In the genomic region with DNA sequence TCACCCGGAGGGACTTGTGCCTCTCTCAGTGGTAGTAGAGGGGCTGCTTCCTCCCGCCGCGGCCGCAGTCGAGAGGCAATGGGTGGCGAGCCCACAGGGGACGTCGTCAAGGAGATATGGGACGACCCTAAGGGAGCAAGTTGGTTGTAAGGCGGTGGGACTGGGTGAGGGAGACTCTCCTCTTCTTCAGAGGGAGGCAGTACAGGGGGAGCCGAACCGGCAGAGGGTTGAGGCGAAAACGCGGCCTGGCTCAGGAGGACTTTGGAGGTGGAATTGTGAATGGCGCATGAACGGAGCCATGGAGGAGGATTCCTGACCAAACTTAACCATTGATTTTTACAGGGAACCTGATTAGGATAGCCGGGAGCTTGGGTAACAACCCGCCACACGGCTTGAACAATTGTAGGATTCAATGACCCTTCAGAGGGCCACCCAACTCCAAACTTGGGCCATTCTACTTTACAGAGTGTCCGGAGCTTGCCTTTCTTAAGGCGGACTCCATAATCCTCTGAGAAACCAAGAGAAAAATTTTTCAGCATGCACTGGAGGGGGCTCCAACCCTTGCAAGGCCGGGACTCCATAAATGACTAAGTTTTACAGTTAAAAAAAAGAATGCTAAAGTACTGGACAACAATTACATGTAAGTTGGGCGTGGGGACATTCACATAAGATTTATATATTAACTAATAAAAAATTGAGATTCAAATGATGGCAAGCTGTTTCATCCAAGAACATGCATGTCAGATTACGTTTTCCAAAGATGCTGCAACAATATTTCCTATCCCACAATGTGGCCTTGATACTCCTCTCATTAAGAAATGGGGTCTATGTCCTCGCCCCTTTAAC, we compare ENCODE assay signal across 2 cellular contexts.
TF ChIP-seq lines count a peak whose summit lies in the region.

No MANE protein-coding gene starts in this region.

TF ChIP-seq in A549, 52 proteins besides CTCF, POLR2A, EP300 and RAD21:
- TF ChIP-seq CBX2 (IDR thresholded peaks at IDR 0.05; ENCODE audit: borderline replicate concordance, low read depth) (no peak), RCOR1 (IDR thresholded peaks at IDR 0.05; ENCODE audit: low read depth, low read length) (no peak), ZC3H11A (IDR thresholded peaks at IDR 0.05) (no peak), ZFP36 (IDR thresholded peaks at IDR 0.05; ENCODE audit: borderline replicate concordance, partially characterized antibody) (no peak), HDAC2 (IDR thresholded peaks at IDR 0.05) (no peak), CBX8 (IDR thresholded peaks at IDR 0.05) (no peak), HOXA7 (CRISPR knock-in tag; IDR thresholded peaks at IDR 0.05) (no peak), CEBPB (IDR thresholded peaks at IDR 0.05) (no peak), NR3C1 (IDR thresholded peaks at IDR 0.05) (no peak), TP53 (CRISPR knock-in tag; IDR thresholded peaks at IDR 0.05) (no peak)
- TF ChIP-seq, protein P1, sequence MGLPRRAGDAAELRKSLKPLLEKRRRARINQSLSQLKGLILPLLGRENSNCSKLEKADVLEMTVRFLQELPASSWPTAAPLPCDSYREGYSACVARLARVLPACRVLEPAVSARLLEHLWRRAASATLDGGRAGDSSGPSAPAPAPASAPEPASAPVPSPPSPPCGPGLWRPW (IDR thresholded peaks at IDR 0.05) = no peak
TF ChIP-seq in A549: peak in this region for 0.

TF ChIP-seq in K562, 482 proteins besides CTCF, POLR2A, EP300 and RAD21 (continues in another document):
- TF ChIP-seq SMAD3 (CRISPR knock-in tag; conservative IDR thresholded peaks at IDR 0.05) = no peak
- TF ChIP-seq SMAD1 (IDR thresholded peaks at IDR 0.05; ENCODE audit: low read depth, low read length, partially characterized antibody) = peak; percentile 21
- TF ChIP-seq, protein P2, sequence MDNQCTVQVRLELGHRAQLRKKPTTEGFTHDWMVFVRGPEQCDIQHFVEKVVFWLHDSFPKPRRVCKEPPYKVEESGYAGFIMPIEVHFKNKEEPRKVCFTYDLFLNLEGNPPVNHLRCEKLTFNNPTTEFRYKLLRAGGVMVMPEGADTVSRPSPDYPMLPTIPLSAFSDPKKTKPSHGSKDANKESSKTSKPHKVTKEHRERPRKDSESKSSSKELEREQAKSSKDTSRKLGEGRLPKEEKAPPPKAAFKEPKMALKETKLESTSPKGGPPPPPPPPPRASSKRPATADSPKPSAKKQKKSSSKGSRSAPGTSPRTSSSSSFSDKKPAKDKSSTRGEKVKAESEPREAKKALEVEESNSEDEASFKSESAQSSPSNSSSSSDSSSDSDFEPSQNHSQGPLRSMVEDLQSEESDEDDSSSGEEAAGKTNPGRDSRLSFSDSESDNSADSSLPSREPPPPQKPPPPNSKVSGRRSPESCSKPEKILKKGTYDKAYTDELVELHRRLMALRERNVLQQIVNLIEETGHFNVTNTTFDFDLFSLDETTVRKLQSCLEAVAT (IDR thresholded peaks at IDR 0.05) = peak in 1 of 2 experiments; percentile 66; a peak in 2 of 4 replicates
- no peak for TF ChIP-seq SLC30A9 (CRISPR knock-in tag; IDR thresholded peaks at IDR 0.05)
- TF ChIP-seq SAP30 (IDR thresholded peaks at IDR 0.05; ENCODE audit: borderline replicate concordance, insufficient read depth, low read depth, low read length, poor library complexity, severe bottlenecking) = no peak
- no peak for TF ChIP-seq HIVEP1 (CRISPR knock-in tag; IDR thresholded peaks at IDR 0.05)
- TF ChIP-seq ZFPM2 (CRISPR knock-in tag; IDR thresholded peaks at IDR 0.05) = no peak
- no peak for TF ChIP-seq NBN (IDR thresholded peaks at IDR 0.05; ENCODE audit: low read depth)
- TF ChIP-seq ZNF583 (CRISPR knock-in tag; IDR thresholded peaks at IDR 0.05) = no peak
- TF ChIP-seq, protein P3, sequence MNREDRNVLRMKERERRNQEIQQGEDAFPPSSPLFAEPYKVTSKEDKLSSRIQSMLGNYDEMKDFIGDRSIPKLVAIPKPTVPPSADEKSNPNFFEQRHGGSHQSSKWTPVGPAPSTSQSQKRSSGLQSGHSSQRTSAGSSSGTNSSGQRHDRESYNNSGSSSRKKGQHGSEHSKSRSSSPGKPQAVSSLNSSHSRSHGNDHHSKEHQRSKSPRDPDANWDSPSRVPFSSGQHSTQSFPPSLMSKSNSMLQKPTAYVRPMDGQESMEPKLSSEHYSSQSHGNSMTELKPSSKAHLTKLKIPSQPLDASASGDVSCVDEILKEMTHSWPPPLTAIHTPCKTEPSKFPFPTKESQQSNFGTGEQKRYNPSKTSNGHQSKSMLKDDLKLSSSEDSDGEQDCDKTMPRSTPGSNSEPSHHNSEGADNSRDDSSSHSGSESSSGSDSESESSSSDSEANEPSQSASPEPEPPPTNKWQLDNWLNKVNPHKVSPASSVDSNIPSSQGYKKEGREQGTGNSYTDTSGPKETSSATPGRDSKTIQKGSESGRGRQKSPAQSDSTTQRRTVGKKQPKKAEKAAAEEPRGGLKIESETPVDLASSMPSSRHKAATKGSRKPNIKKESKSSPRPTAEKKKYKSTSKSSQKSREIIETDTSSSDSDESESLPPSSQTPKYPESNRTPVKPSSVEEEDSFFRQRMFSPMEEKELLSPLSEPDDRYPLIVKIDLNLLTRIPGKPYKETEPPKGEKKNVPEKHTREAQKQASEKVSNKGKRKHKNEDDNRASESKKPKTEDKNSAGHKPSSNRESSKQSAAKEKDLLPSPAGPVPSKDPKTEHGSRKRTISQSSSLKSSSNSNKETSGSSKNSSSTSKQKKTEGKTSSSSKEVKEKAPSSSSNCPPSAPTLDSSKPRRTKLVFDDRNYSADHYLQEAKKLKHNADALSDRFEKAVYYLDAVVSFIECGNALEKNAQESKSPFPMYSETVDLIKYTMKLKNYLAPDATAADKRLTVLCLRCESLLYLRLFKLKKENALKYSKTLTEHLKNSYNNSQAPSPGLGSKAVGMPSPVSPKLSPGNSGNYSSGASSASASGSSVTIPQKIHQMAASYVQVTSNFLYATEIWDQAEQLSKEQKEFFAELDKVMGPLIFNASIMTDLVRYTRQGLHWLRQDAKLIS (CRISPR knock-in tag; IDR thresholded peaks at IDR 0.05) = peak; percentile 90; the same call in 1 of the 2 replicates
- no peak for TF ChIP-seq HLTF (IDR thresholded peaks at IDR 0.05)
- TF ChIP-seq, protein P4, sequence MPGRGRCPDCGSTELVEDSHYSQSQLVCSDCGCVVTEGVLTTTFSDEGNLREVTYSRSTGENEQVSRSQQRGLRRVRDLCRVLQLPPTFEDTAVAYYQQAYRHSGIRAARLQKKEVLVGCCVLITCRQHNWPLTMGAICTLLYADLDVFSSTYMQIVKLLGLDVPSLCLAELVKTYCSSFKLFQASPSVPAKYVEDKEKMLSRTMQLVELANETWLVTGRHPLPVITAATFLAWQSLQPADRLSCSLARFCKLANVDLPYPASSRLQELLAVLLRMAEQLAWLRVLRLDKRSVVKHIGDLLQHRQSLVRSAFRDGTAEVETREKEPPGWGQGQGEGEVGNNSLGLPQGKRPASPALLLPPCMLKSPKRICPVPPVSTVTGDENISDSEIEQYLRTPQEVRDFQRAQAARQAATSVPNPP (IDR thresholded peaks at IDR 0.05; ENCODE audit: borderline replicate concordance, insufficient read depth, insufficient read length) = no peak
- TF ChIP-seq, protein P5, sequence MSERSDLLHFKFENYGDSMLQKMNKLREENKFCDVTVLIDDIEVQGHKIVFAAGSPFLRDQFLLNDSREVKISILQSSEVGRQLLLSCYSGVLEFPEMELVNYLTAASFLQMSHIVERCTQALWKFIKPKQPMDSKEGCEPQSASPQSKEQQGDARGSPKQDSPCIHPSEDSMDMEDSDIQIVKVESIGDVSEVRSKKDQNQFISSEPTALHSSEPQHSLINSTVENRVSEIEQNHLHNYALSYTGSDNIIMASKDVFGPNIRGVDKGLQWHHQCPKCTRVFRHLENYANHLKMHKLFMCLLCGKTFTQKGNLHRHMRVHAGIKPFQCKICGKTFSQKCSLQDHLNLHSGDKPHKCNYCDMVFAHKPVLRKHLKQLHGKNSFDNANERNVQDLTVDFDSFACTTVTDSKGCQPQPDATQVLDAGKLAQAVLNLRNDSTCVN (CRISPR knock-in tag; IDR thresholded peaks at IDR 0.05) = peak; percentile 38; the same call in 1 of the 2 replicates
- no peak for TF ChIP-seq NFIC (IDR thresholded peaks at IDR 0.05)
- no peak for TF ChIP-seq LARP7 (IDR thresholded peaks at IDR 0.05)
- no peak for TF ChIP-seq HNRNPH1 (optimal IDR thresholded peaks at IDR 0.05; ENCODE audit: low read depth, low read length)
- no peak for TF ChIP-seq TRIM28 (IDR thresholded peaks at IDR 0.05)
- no peak for TF ChIP-seq NR3C1 (CRISPR knock-in tag; IDR thresholded peaks at IDR 0.05)
- TF ChIP-seq, protein P6, sequence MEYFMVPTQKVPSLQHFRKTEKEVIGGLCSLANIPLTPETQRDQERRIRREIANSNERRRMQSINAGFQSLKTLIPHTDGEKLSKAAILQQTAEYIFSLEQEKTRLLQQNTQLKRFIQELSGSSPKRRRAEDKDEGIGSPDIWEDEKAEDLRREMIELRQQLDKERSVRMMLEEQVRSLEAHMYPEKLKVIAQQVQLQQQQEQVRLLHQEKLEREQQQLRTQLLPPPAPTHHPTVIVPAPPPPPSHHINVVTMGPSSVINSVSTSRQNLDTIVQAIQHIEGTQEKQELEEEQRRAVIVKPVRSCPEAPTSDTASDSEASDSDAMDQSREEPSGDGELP (CRISPR knock-in tag; IDR thresholded peaks at IDR 0.05; ENCODE audit: borderline replicate concordance) = peak; percentile 30; the same call in 1 of the 2 replicates
- TF ChIP-seq, protein P7, sequence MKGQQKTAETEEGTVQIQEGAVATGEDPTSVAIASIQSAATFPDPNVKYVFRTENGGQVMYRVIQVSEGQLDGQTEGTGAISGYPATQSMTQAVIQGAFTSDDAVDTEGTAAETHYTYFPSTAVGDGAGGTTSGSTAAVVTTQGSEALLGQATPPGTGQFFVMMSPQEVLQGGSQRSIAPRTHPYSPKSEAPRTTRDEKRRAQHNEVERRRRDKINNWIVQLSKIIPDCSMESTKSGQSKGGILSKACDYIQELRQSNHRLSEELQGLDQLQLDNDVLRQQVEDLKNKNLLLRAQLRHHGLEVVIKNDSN (CRISPR knock-in tag; IDR thresholded peaks at IDR 0.05) = no peak
- peak in 1 of 2 experiments; percentile 5; a peak in 1 of 4 replicates for TF ChIP-seq FOXA3 (CRISPR knock-in tag; conservative IDR thresholded peaks at IDR 0.05 in 1 of 2, IDR thresholded peaks at IDR 0.05 in 1 of 2)
- TF ChIP-seq CBFA2T2 (conservative IDR thresholded peaks at IDR 0.05) = no peak
- TF ChIP-seq, protein P8, sequence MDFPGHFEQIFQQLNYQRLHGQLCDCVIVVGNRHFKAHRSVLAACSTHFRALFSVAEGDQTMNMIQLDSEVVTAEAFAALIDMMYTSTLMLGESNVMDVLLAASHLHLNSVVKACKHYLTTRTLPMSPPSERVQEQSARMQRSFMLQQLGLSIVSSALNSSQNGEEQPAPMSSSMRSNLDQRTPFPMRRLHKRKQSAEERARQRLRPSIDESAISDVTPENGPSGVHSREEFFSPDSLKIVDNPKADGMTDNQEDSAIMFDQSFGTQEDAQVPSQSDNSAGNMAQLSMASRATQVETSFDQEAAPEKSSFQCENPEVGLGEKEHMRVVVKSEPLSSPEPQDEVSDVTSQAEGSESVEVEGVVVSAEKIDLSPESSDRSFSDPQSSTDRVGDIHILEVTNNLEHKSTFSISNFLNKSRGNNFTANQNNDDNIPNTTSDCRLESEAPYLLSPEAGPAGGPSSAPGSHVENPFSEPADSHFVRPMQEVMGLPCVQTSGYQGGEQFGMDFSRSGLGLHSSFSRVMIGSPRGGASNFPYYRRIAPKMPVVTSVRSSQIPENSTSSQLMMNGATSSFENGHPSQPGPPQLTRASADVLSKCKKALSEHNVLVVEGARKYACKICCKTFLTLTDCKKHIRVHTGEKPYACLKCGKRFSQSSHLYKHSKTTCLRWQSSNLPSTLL (IDR thresholded peaks at IDR 0.05) = no peak
- TF ChIP-seq, protein P9, sequence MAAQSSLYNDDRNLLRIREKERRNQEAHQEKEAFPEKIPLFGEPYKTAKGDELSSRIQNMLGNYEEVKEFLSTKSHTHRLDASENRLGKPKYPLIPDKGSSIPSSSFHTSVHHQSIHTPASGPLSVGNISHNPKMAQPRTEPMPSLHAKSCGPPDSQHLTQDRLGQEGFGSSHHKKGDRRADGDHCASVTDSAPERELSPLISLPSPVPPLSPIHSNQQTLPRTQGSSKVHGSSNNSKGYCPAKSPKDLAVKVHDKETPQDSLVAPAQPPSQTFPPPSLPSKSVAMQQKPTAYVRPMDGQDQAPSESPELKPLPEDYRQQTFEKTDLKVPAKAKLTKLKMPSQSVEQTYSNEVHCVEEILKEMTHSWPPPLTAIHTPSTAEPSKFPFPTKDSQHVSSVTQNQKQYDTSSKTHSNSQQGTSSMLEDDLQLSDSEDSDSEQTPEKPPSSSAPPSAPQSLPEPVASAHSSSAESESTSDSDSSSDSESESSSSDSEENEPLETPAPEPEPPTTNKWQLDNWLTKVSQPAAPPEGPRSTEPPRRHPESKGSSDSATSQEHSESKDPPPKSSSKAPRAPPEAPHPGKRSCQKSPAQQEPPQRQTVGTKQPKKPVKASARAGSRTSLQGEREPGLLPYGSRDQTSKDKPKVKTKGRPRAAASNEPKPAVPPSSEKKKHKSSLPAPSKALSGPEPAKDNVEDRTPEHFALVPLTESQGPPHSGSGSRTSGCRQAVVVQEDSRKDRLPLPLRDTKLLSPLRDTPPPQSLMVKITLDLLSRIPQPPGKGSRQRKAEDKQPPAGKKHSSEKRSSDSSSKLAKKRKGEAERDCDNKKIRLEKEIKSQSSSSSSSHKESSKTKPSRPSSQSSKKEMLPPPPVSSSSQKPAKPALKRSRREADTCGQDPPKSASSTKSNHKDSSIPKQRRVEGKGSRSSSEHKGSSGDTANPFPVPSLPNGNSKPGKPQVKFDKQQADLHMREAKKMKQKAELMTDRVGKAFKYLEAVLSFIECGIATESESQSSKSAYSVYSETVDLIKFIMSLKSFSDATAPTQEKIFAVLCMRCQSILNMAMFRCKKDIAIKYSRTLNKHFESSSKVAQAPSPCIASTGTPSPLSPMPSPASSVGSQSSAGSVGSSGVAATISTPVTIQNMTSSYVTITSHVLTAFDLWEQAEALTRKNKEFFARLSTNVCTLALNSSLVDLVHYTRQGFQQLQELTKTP (IDR thresholded peaks at IDR 0.05; ENCODE audit: low read depth in 1 of 2, partially characterized antibody in 2 of 2) = no peak
- TF ChIP-seq, protein P10, sequence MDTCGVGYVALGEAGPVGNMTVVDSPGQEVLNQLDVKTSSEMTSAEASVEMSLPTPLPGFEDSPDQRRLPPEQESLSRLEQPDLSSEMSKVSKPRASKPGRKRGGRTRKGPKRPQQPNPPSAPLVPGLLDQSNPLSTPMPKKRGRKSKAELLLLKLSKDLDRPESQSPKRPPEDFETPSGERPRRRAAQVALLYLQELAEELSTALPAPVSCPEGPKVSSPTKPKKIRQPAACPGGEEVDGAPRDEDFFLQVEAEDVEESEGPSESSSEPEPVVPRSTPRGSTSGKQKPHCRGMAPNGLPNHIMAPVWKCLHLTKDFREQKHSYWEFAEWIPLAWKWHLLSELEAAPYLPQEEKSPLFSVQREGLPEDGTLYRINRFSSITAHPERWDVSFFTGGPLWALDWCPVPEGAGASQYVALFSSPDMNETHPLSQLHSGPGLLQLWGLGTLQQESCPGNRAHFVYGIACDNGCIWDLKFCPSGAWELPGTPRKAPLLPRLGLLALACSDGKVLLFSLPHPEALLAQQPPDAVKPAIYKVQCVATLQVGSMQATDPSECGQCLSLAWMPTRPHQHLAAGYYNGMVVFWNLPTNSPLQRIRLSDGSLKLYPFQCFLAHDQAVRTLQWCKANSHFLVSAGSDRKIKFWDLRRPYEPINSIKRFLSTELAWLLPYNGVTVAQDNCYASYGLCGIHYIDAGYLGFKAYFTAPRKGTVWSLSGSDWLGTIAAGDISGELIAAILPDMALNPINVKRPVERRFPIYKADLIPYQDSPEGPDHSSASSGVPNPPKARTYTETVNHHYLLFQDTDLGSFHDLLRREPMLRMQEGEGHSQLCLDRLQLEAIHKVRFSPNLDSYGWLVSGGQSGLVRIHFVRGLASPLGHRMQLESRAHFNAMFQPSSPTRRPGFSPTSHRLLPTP (IDR thresholded peaks at IDR 0.05; ENCODE audit: borderline replicate concordance, extremely low read depth, insufficient read length) = no peak
- TF ChIP-seq TGIF2 (CRISPR knock-in tag; IDR thresholded peaks at IDR 0.05) = no peak
- TF ChIP-seq LCOR (CRISPR knock-in tag; IDR thresholded peaks at IDR 0.05) = no peak
- no peak for TF ChIP-seq MED1 (CRISPR knock-in tag; IDR thresholded peaks at IDR 0.05; ENCODE audit: borderline replicate concordance)
